Comparison of ENCODE assay signal across 1 cellular context in the genomic region with DNA sequence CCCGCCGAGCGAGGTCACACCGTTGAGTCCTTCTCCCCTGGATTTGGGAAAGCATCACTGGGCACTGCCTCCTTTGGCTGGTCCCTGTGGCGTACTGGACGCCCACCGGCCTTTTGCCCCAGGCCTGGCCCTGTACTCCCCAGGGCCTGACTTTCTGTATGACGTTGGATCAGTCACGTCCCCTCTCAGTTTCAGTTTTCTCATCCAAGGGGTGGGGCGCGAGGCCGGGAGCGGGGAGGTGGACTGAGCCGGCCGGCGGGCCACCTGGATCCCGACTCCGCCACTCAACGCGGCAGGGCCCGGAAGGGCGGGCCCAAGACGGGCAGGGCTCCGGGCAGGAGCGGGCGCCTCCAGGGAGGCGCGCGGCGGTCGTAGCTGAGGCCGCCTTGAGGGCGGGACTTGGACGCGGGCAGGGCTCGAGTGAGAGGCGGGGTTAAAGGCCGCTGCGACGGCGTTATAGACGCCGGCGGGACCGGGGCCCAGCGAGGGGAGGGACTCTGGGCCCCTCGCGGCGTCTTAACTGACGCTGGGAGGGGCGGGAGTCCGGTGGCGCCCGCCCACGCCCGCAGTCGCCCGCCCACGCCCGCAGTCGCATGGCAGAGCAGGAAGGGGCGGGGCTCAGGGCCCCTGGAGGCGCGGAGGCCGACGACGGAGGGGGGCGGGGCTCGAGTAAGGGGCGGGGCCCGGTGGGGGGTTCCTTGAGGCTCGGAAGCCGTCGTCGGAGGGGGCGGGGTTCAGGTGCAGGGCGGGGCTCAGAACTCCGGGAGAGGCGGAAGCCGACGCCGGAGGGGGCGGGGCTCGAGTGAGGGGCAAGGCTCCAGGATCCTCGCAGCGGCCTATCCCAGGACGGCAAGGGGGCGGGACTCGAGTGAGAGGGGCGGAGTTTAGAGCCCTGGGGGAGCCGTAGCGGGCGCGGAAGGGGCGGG.
TF ChIP-seq lines count a peak whose summit lies in the region.

No MANE protein-coding gene starts in this region.

TF ChIP-seq in HEK293, 187 proteins besides CTCF, POLR2A, EP300 and RAD21 (continued from another document and continues in another):
- no peak for TF ChIP-seq TSHZ1 (tag by site-specific recombination; IDR thresholded peaks at IDR 0.05; ENCODE audit: borderline replicate concordance)
- TF ChIP-seq KLF10 (tag by site-specific recombination; IDR thresholded peaks at IDR 0.05): 0 out of 2 replicates have a peak, but pooled peaks have one; percentile 18
- TF ChIP-seq BCL11A (tag by site-specific recombination; IDR thresholded peaks at IDR 0.05; ENCODE audit: low read depth): no peak
- TF ChIP-seq, protein P1, sequence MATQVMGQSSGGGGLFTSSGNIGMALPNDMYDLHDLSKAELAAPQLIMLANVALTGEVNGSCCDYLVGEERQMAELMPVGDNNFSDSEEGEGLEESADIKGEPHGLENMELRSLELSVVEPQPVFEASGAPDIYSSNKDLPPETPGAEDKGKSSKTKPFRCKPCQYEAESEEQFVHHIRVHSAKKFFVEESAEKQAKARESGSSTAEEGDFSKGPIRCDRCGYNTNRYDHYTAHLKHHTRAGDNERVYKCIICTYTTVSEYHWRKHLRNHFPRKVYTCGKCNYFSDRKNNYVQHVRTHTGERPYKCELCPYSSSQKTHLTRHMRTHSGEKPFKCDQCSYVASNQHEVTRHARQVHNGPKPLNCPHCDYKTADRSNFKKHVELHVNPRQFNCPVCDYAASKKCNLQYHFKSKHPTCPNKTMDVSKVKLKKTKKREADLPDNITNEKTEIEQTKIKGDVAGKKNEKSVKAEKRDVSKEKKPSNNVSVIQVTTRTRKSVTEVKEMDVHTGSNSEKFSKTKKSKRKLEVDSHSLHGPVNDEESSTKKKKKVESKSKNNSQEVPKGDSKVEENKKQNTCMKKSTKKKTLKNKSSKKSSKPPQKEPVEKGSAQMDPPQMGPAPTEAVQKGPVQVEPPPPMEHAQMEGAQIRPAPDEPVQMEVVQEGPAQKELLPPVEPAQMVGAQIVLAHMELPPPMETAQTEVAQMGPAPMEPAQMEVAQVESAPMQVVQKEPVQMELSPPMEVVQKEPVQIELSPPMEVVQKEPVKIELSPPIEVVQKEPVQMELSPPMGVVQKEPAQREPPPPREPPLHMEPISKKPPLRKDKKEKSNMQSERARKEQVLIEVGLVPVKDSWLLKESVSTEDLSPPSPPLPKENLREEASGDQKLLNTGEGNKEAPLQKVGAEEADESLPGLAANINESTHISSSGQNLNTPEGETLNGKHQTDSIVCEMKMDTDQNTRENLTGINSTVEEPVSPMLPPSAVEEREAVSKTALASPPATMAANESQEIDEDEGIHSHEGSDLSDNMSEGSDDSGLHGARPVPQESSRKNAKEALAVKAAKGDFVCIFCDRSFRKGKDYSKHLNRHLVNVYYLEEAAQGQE (tag by site-specific recombination; IDR thresholded peaks at IDR 0.05): no peak
- TF ChIP-seq ZSCAN30 (tag by site-specific recombination; IDR thresholded peaks at IDR 0.05): peak; percentile 72; the same call in 1 of the 2 replicates
- TF ChIP-seq GLI2 (tag by site-specific recombination; IDR thresholded peaks at IDR 0.05; ENCODE audit: borderline replicate concordance, low read depth): no peak
- no peak for TF ChIP-seq ZNF248 (tag by site-specific recombination; IDR thresholded peaks at IDR 0.05)
- no peak for TF ChIP-seq ZNF548 (tag by site-specific recombination; IDR thresholded peaks at IDR 0.05)
- TF ChIP-seq ZNF571 (tag by site-specific recombination; IDR thresholded peaks at IDR 0.05): no peak
- TF ChIP-seq ZNF629 (tag by site-specific recombination; IDR thresholded peaks at IDR 0.05): 0 out of 2 replicates have a peak, but pooled peaks have one; percentile 11
- no peak for TF ChIP-seq ZNF266 (tag by site-specific recombination; IDR thresholded peaks at IDR 0.05; ENCODE audit: low read depth)
- no peak for TF ChIP-seq ZBTB11 (tag by site-specific recombination; conservative IDR thresholded peaks at IDR 0.05; ENCODE audit: low read depth)
- TF ChIP-seq WT1 (tag by site-specific recombination; IDR thresholded peaks at IDR 0.05): no peak
- TF ChIP-seq MEIS1 (CRISPR knock-in tag; IDR thresholded peaks at IDR 0.05; ENCODE audit: borderline replicate concordance): no peak
- no peak for TF ChIP-seq ZNF366 (tag by site-specific recombination; conservative IDR thresholded peaks at IDR 0.05)
- TF ChIP-seq ZBTB26 (tag by site-specific recombination; optimal IDR thresholded peaks at IDR 0.05): peak; percentile 65
- TF ChIP-seq ZNF585B (tag by site-specific recombination; IDR thresholded peaks at IDR 0.05): no peak
- peak; percentile 96 for TF ChIP-seq ZBTB8A (tag by site-specific recombination; IDR thresholded peaks at IDR 0.05)
- no peak for TF ChIP-seq ZNF404 (tag by site-specific recombination; IDR thresholded peaks at IDR 0.05)
- peak; percentile 23; the same call in 1 of the 2 replicates for TF ChIP-seq GLIS1 (tag by site-specific recombination; IDR thresholded peaks at IDR 0.05)
- TF ChIP-seq ZNF521 (tag by site-specific recombination; IDR thresholded peaks at IDR 0.05): no peak
- 0 out of 2 replicates have a peak, but pooled peaks have one; percentile 41 for TF ChIP-seq ZNF610 (tag by site-specific recombination; IDR thresholded peaks at IDR 0.05; ENCODE audit: borderline replicate concordance)
- TF ChIP-seq ZNF311 (tag by site-specific recombination; IDR thresholded peaks at IDR 0.05; ENCODE audit: borderline replicate concordance): no peak
- TF ChIP-seq KLF1 (tag by site-specific recombination; IDR thresholded peaks at IDR 0.05): peak; percentile 44
- TF ChIP-seq, protein P2, sequence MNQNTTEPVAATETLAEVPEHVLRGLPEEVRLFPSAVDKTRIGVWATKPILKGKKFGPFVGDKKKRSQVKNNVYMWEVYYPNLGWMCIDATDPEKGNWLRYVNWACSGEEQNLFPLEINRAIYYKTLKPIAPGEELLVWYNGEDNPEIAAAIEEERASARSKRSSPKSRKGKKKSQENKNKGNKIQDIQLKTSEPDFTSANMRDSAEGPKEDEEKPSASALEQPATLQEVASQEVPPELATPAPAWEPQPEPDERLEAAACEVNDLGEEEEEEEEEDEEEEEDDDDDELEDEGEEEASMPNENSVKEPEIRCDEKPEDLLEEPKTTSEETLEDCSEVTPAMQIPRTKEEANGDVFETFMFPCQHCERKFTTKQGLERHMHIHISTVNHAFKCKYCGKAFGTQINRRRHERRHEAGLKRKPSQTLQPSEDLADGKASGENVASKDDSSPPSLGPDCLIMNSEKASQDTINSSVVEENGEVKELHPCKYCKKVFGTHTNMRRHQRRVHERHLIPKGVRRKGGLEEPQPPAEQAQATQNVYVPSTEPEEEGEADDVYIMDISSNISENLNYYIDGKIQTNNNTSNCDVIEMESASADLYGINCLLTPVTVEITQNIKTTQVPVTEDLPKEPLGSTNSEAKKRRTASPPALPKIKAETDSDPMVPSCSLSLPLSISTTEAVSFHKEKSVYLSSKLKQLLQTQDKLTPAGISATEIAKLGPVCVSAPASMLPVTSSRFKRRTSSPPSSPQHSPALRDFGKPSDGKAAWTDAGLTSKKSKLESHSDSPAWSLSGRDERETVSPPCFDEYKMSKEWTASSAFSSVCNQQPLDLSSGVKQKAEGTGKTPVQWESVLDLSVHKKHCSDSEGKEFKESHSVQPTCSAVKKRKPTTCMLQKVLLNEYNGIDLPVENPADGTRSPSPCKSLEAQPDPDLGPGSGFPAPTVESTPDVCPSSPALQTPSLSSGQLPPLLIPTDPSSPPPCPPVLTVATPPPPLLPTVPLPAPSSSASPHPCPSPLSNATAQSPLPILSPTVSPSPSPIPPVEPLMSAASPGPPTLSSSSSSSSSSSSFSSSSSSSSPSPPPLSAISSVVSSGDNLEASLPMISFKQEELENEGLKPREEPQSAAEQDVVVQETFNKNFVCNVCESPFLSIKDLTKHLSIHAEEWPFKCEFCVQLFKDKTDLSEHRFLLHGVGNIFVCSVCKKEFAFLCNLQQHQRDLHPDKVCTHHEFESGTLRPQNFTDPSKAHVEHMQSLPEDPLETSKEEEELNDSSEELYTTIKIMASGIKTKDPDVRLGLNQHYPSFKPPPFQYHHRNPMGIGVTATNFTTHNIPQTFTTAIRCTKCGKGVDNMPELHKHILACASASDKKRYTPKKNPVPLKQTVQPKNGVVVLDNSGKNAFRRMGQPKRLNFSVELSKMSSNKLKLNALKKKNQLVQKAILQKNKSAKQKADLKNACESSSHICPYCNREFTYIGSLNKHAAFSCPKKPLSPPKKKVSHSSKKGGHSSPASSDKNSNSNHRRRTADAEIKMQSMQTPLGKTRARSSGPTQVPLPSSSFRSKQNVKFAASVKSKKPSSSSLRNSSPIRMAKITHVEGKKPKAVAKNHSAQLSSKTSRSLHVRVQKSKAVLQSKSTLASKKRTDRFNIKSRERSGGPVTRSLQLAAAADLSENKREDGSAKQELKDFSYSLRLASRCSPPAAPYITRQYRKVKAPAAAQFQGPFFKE (tag by site-specific recombination; IDR thresholded peaks at IDR 0.05; ENCODE audit: borderline replicate concordance): no peak
- TF ChIP-seq OSR2 (tag by site-specific recombination; IDR thresholded peaks at IDR 0.05): no peak
- TF ChIP-seq ZNF292 (tag by site-specific recombination; IDR thresholded peaks at IDR 0.05; ENCODE audit: borderline replicate concordance, low read depth): no peak
- no peak for TF ChIP-seq FEZF1 (tag by site-specific recombination; IDR thresholded peaks at IDR 0.05)
- no peak for TF ChIP-seq ZNF785 (tag by site-specific recombination; IDR thresholded peaks at IDR 0.05)
- TF ChIP-seq, protein P3, sequence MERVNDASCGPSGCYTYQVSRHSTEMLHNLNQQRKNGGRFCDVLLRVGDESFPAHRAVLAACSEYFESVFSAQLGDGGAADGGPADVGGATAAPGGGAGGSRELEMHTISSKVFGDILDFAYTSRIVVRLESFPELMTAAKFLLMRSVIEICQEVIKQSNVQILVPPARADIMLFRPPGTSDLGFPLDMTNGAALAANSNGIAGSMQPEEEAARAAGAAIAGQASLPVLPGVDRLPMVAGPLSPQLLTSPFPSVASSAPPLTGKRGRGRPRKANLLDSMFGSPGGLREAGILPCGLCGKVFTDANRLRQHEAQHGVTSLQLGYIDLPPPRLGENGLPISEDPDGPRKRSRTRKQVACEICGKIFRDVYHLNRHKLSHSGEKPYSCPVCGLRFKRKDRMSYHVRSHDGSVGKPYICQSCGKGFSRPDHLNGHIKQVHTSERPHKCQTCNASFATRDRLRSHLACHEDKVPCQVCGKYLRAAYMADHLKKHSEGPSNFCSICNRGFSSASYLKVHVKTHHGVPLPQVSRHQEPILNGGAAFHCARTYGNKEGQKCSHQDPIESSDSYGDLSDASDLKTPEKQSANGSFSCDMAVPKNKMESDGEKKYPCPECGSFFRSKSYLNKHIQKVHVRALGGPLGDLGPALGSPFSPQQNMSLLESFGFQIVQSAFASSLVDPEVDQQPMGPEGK (tag by site-specific recombination; IDR thresholded peaks at IDR 0.05): 0 out of 2 replicates have a peak, but pooled peaks have one; percentile 10
- no peak for TF ChIP-seq ZNF16 (tag by site-specific recombination; IDR thresholded peaks at IDR 0.05; ENCODE audit: low read depth)
- no peak for TF ChIP-seq ZFP3 (tag by site-specific recombination; IDR thresholded peaks at IDR 0.05; ENCODE audit: low read depth)
- peak; percentile 51; the same call in 1 of the 2 replicates for TF ChIP-seq ZNF335 (tag by site-specific recombination; conservative IDR thresholded peaks at IDR 0.05)
- peak; percentile 62; the same call in 1 of the 2 replicates for TF ChIP-seq ZFP69B (tag by site-specific recombination; IDR thresholded peaks at IDR 0.05)
- TF ChIP-seq ZNF596 (tag by site-specific recombination; IDR thresholded peaks at IDR 0.05): no peak
